ENCODE assay signal across 22 cellular contexts in the genomic region with DNA sequence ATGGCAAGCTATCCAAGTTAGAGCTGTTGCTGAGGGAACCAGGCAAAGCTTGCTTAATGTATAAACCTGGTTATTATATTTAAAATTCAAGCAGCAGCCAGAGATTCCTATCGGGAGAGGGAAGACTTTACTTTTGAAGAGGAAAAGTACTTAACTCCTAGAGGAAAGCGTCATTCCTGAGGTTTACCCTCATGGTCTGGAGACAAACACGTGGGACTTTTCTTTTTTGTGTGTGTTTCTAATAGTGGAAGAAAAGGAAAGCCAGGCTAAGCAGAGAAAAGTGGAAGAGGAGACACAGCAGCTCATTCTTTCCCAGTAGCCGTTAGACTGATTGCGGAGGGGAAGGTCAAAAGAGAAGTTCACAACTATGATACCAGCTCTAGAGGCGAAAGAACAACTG. TPM values are rescaled to one million over a fixed set of nuclear protein-coding genes. Genes with fewer than 3 reads are reported as not detected.
DNase-seq lines count a peak whose midpoint lies in the region; ATAC-seq, FAIRE-seq and TF ChIP-seq lines count a peak whose summit lies in the region.
"Had no signal": no experiment of that assay in that cellular context is flagged by ENCODE, and none has a peak within 500 bp of the region (broad histone marks: within the 10 kb centered on the region; RNA-seq: fewer than 3 reads in every experiment).

No MANE protein-coding gene starts in this region.

- H3K4me3 Mint-ChIP-seq in astrocyte (ENCODE audit: unreplicated experiment) (no peak overlapping the region), H9 (no peak overlapping the region)
- H3K4me3 Mint-ChIP-seq: CD4-positive, CD25-positive, alpha-beta regulatory T cell had no signal

- H4K91ac ChIP-seq in H9 (ENCODE audit: insufficient read length, low read depth, low read length), result no peak overlapping the region

- H2BK5ac ChIP-seq in H9 (ENCODE audit: insufficient read length, low read length), result no peak overlapping the region

- H4K20me1 ChIP-seq in astrocyte (ENCODE audit: insufficient read depth, low read length) (no peaks in the 10 kb centered on the region), hepatocyte (ENCODE audit: insufficient read depth, poor library complexity, severe bottlenecking) (no peaks in the 10 kb centered on the region), osteoblast (ENCODE audit: insufficient read depth, low read length) (no peaks in the 10 kb centered on the region), H9 (ENCODE audit: control insufficient read depth, insufficient read depth, insufficient read length) (no peaks in the 10 kb centered on the region)

- H3K4me3 ChIP-seq in astrocyte (ENCODE audit: insufficient read depth, low read depth, low read length), result no peak overlapping the region
- H3K4me3 ChIP-seq in hepatocyte, result no peak overlapping the region
- H3K4me3 ChIP-seq in osteoblast (ENCODE audit: insufficient read depth, low read length), result no peak overlapping the region
- H3K4me3 ChIP-seq: GM12878 had no signal

- no peak overlapping the region for H3K9ac ChIP-seq in astrocyte (ENCODE audit: low read length)
- H3K9ac ChIP-seq in H9 (ENCODE audit: extremely low read depth, insufficient read length, low read length), result no peak overlapping the region

- H3K9me3 ChIP-seq in astrocyte (ENCODE audit: insufficient read depth, low read depth, low read length) (no peaks in the 10 kb centered on the region), hepatocyte (ENCODE audit: low read depth) (no peaks in the 10 kb centered on the region), osteoblast (ENCODE audit: low read depth, low read length) (no peaks in the 10 kb centered on the region), H9 (ENCODE audit: control insufficient read depth, low read depth, low read length) (no peaks in the 10 kb centered on the region)
- H3K9me3 ChIP-seq: Caco-2 had no signal

- ATAC-seq in GM19455 (IDR thresholded peaks at IDR 0.05; ENCODE audit: unreplicated experiment), result no peak
- ATAC-seq: GM12878 had no signal

- H3K27ac Mint-ChIP-seq in astrocyte (ENCODE audit: unreplicated experiment), result no peak overlapping the region
- no peak overlapping the region for H3K27ac Mint-ChIP-seq in H9
- H3K27ac Mint-ChIP-seq: CD4-positive, CD25-positive, alpha-beta regulatory T cell had no signal

- H2BK15ac ChIP-seq in H9 (ENCODE audit: low read depth, low read length), result no peak overlapping the region

- no peak overlapping the region for H3K4ac ChIP-seq in H9 (ENCODE audit: low read depth, low read length)

- no peak overlapping the region for H2AK5ac ChIP-seq in H9 (ENCODE audit: insufficient read length, low read length)

- H3K9me3 Mint-ChIP-seq in astrocyte (ENCODE audit: unreplicated experiment) (no peaks in the 10 kb centered on the region), H9 (no peaks in the 10 kb centered on the region)
- H3K9me3 Mint-ChIP-seq: CD4-positive, CD25-positive, alpha-beta regulatory T cell had no signal

- H3K27me3 ChIP-seq in astrocyte (ENCODE audit: insufficient read depth, low read length) (no peaks in the 10 kb centered on the region), hepatocyte (no peaks in the 10 kb centered on the region), osteoblast (ENCODE audit: insufficient read depth, low read length) (peaks cover 3% of the 10 kb centered on the region), H9 (ENCODE audit: insufficient read depth, low read length) (no peaks in the 10 kb centered on the region)

- FAIRE-seq in astrocyte (lab: Jason Lieb, UNC), result no peak
- FAIRE-seq: GM12878, GM18507 had no signal

- no peak overlapping the region for H2BK12ac ChIP-seq in H9 (ENCODE audit: insufficient read length, low read depth, low read length)

- no peaks in the 10 kb centered on the region for H3K23me2 ChIP-seq in H9 (ENCODE audit: insufficient read length, low read depth, low read length, poor library complexity, severe bottlenecking)

- no peaks in the 10 kb centered on the region for H3K9me2 ChIP-seq in hepatocyte (replicated peaks; ENCODE audit: insufficient read depth)

- DNase-seq in astrocyte (ENCODE audit: low read depth), result peak; percentile 49
- no peak for DNase-seq in hepatocyte (ENCODE audit: low spot score)
- DNase-seq in osteoblast (ENCODE audit: insufficient read length, low spot score, missing footprints), result no peak
- no peak for DNase-seq in H9
- DNase-seq in GM10248 (ENCODE audit: extremely low spot score), result no peak
- no peak for DNase-seq in nucleus accumbens (lab: John Stamatoyannopoulos, UW)
- DNase-seq: Caco-2; CD4-positive, CD25-positive, alpha-beta regulatory T cell; DMS 273 treated with DMSO at 0.1 percent for 48 hours; DMS79 treated with DMSO at 0.1 percent for 48 hours; Kasumi-1; NCI-H1694; NCI-H2081; NCI-H2171; NCI-H345; NCI-H524; NCI-H774; NK-92 treated with Interleukin-12 subunit alpha and Interleukin-12 subunit beta, amount 100 ng/mL, for 24 hours; SIG-M5 had no signal

- no peak overlapping the region for H3K56ac ChIP-seq in H9 (ENCODE audit: insufficient read length, low read depth, low read length)

- no peak overlapping the region for H3K23ac ChIP-seq in H9 (ENCODE audit: insufficient read length, low read depth, low read length)

- H3K18ac ChIP-seq in H9 (ENCODE audit: insufficient read length, low read depth, low read length), result no peak overlapping the region

- H2BK120ac ChIP-seq in H9 (ENCODE audit: low read depth, low read length, poor library complexity, severe bottlenecking), result no peak overlapping the region

- 58% methylated on average over 6 of the region's 6 CpGs for WGBS in hepatocyte (ENCODE audit: low lambda C conversion rate, missing lambda C conversion rate)
- WGBS in H9 (ENCODE audit: extremely low coverage, insufficient read length, low lambda C conversion rate), result no CpG with 5 or more reads among the region's 6 CpGs

- no peak overlapping the region for H3K4me2 ChIP-seq in astrocyte (ENCODE audit: low read length)
- H3K4me2 ChIP-seq in hepatocyte, result no peak overlapping the region
- peak overlapping the region; percentile 24 for H3K4me2 ChIP-seq in osteoblast (ENCODE audit: insufficient read depth, low read length)
- no peak overlapping the region for H3K4me2 ChIP-seq in H9 (ENCODE audit: insufficient read depth, insufficient read length, low read length)

- H3K14ac ChIP-seq in H9 (ENCODE audit: insufficient read depth, low read length), result no peak overlapping the region

- CTCF ChIA-PET in GM10248 (lab: Yijun Ruan, JAX), result no interaction called here

- H3K27ac ChIP-seq in astrocyte (ENCODE audit: low read depth, low read length), result no peak overlapping the region
- H3K27ac ChIP-seq in hepatocyte, result no peak overlapping the region
- no peak overlapping the region for H3K27ac ChIP-seq in osteoblast (ENCODE audit: low read depth, low read length)
- no peak overlapping the region for H3K27ac ChIP-seq in H9 (ENCODE audit: insufficient read length, low read depth, low read length)

- H3K27me3 Mint-ChIP-seq in astrocyte (ENCODE audit: low read depth, unreplicated experiment) (peaks cover 4% of the 10 kb centered on the region), H9 (ENCODE audit: low read depth) (peaks cover 2% of the 10 kb centered on the region; the same call in 1 of the 2 replicates)

- no peak overlapping the region for H2BK20ac ChIP-seq in H9 (ENCODE audit: low read depth, low read length, poor library complexity, severe bottlenecking)

- H3K79me1 ChIP-seq in H9 (ENCODE audit: insufficient read depth, low read depth, low read length, poor library complexity, severe bottlenecking), result no peaks in the 10 kb centered on the region

- H2AFZ ChIP-seq in astrocyte (ENCODE audit: low read depth, low read length) (peak overlapping the region; percentile 44), hepatocyte (peak overlapping the region; percentile 56), osteoblast (ENCODE audit: low read length) (peak overlapping the region; percentile 56), H9 (ENCODE audit: low read length) (no peak overlapping the region)

- H3T11ph ChIP-seq in H9 (ENCODE audit: low read length), result no peak overlapping the region

- H3K36me3 Mint-ChIP-seq in astrocyte (ENCODE audit: low read depth, unreplicated experiment), result no peaks in the 10 kb centered on the region
- H3K36me3 Mint-ChIP-seq in H9 (ENCODE audit: insufficient read depth in 1 of 3, low read depth in 3 of 3), result no peaks in the 10 kb centered on the region
- H3K36me3 Mint-ChIP-seq: CD4-positive, CD25-positive, alpha-beta regulatory T cell had no signal

- H3K4me1 ChIP-seq in astrocyte (ENCODE audit: insufficient read depth, low read length) (peaks cover 22% of the 10 kb centered on the region), hepatocyte (ENCODE audit: insufficient read depth) (peaks cover 17% of the 10 kb centered on the region), osteoblast (ENCODE audit: insufficient read depth, low read length) (peaks cover 24% of the 10 kb centered on the region), H9 (ENCODE audit: insufficient read depth, low read length) (peaks cover 1% of the 10 kb centered on the region; the same call in 1 of the 2 replicates)
- H3K4me1 ChIP-seq: Caco-2 had no signal

- peaks cover 7% of the 10 kb centered on the region for H3K4me1 Mint-ChIP-seq in astrocyte (ENCODE audit: low read depth, unreplicated experiment)
- H3K4me1 Mint-ChIP-seq in H9, result peaks cover 15 to 21% of the 10 kb centered on the region in 2 experiments
- H3K4me1 Mint-ChIP-seq: CD4-positive, CD25-positive, alpha-beta regulatory T cell had no signal

- no peak overlapping the region for H4K5ac ChIP-seq in H9 (ENCODE audit: insufficient read length, low read depth, low read length)

- H4K8ac ChIP-seq in H9 (replicated peaks; ENCODE audit: insufficient read length, low read depth, low read length), result no peak overlapping the region

- H3K36me3 ChIP-seq in astrocyte (ENCODE audit: insufficient read depth, low read length) (no peaks in the 10 kb centered on the region), hepatocyte (replicated peaks; ENCODE audit: insufficient read depth, low read depth) (no peaks in the 10 kb centered on the region), osteoblast (ENCODE audit: insufficient read depth, low read length) (no peaks in the 10 kb centered on the region)

- TF ChIP-seq CTCF in astrocyte (IDR thresholded peaks at IDR 0.05; ENCODE audit: insufficient read depth, low read depth, low read length) (no peak), hepatocyte (IDR thresholded peaks at IDR 0.05; ENCODE audit: poor library complexity) (no peak), osteoblast (IDR thresholded peaks at IDR 0.05; ENCODE audit: extremely low read depth, low read depth, low read length) (no peak), H9 (conservative IDR thresholded peaks at IDR 0.05) (no peak), GM10248 (IDR thresholded peaks at IDR 0.05; ENCODE audit: control extremely low read depth, extremely low read depth, low read depth, missing control alignments) (no peak)

- H3K79me2 ChIP-seq in astrocyte (ENCODE audit: insufficient read depth, low read length), result no peaks in the 10 kb centered on the region
- H3K79me2 ChIP-seq in hepatocyte, result no peaks in the 10 kb centered on the region
- no peaks in the 10 kb centered on the region for H3K79me2 ChIP-seq in osteoblast (ENCODE audit: insufficient read depth, low read length)
- no peaks in the 10 kb centered on the region for H3K79me2 ChIP-seq in H9 (ENCODE audit: insufficient read depth, low read length)

- POLR2A ChIA-PET in GM10248 (lab: Yijun Ruan, JAX), result no interaction called here

RNA-seq across cellular contexts. Expression of gene MYH10, which starts 40.0 kb away (rescaled TPM):
- total RNA-seq in astrocyte (125 and 150 TPM in 2 replicates), hepatocyte (72.0 and 75.6 TPM in 2 replicates), osteoblast (40.9 and 41.5 TPM in 2 replicates), H9 (2021) (251 and 256 TPM in 2 replicates)
- 87.8 and 104 TPM in 2 replicates for polyA plus RNA-seq in hepatocyte
